Comparison of ENCODE assay signal across 1 cellular context in the genomic region with DNA sequence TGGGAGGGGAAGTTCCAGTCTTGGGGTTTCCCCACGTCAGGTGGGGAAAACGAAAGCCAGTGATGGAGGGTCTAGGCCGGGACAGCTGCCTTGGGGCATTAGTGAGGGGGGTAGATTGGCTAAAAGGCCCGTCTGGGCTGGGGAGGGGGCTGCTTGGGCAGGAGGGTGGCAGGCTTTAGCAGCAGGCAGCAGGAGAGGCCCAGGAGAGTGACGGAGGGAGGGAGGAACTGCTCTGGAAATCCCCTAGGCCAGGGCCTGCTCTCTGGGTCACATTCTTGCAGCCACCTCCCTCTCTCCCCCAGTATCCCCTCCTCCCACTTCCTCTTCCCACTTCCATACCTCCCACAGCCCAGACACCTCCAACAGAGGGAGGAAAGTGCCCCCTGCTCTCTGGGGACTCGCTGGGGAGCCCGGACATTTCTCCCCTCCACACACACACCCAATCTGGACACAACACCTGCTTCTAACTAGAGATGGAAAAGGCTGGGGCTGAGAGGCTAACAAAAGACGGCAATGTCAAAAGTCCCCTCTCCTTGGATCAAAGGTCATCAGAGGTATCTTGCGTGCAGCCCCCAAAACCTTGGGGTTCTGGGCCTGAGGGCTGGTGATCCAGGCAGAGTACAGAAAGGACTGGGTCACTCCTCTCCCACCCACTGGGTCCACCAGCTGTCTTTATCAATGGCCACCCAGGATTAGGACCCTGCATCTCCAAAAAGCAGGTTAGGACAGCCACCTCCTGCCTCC.
TF ChIP-seq lines count a peak whose summit lies in the region.

No MANE protein-coding gene starts in this region.

TF ChIP-seq in GM12878, 131 proteins besides CTCF, POLR2A, EP300 and RAD21 (continues in another document):
- TF ChIP-seq, protein P1, sequence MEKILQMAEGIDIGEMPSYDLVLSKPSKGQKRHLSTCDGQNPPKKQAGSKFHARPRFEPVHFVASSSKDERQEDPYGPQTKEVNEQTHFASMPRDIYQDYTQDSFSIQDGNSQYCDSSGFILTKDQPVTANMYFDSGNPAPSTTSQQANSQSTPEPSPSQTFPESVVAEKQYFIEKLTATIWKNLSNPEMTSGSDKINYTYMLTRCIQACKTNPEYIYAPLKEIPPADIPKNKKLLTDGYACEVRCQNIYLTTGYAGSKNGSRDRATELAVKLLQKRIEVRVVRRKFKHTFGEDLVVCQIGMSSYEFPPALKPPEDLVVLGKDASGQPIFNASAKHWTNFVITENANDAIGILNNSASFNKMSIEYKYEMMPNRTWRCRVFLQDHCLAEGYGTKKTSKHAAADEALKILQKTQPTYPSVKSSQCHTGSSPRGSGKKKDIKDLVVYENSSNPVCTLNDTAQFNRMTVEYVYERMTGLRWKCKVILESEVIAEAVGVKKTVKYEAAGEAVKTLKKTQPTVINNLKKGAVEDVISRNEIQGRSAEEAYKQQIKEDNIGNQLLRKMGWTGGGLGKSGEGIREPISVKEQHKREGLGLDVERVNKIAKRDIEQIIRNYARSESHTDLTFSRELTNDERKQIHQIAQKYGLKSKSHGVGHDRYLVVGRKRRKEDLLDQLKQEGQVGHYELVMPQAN (conservative IDR thresholded peaks at IDR 0.05) = no peak; the same call in 1 of the 2 replicates
- TF ChIP-seq RFX5 (IDR thresholded peaks at IDR 0.05; ENCODE audit: low read depth, low read length) (no peak), BHLHE40 (IDR thresholded peaks at IDR 0.05; ENCODE audit: borderline replicate concordance in 1 of 2, low read depth in 2 of 2, low read length in 1 of 2) (peak; percentile 54; a peak in 2 of 4 replicates), MEF2B (IDR thresholded peaks at IDR 0.05; ENCODE audit: partially characterized antibody, poor library complexity, severe bottlenecking) (peak; percentile 74), ESRRA (IDR thresholded peaks at IDR 0.05; ENCODE audit: low read length) (no peak), POLR2AphosphoS2 (IDR thresholded peaks at IDR 0.05; ENCODE audit: low read depth, low read length) (peak; percentile 23), SRF (IDR thresholded peaks at IDR 0.05; ENCODE audit: low read depth in 2 of 2, low read length in 2 of 2) (0 out of 4 replicates have a peak, but pooled peaks of 1 of the 2 experiments have one; percentile 26), ATF3 (IDR thresholded peaks at IDR 0.05; ENCODE audit: borderline replicate concordance, extremely low read depth, low read depth, low read length) (no peak), KLF5 (IDR thresholded peaks at IDR 0.05; ENCODE audit: partially characterized antibody) (no peak), STAT3 (IDR thresholded peaks at IDR 0.05; ENCODE audit: low read depth, low read length) (no peak), ZNF384 (IDR thresholded peaks at IDR 0.05; ENCODE audit: borderline replicate concordance, low read depth, low read length) (no peak), ZNF622 (IDR thresholded peaks at IDR 0.05) (no peak), TAF1 (IDR thresholded peaks at IDR 0.05; ENCODE audit: borderline replicate concordance, low read depth, low read length) (peak; percentile 67; the same call in 1 of the 2 replicates), TARDBP (IDR thresholded peaks at IDR 0.05; ENCODE audit: borderline replicate concordance) (no peak; the same call in 1 of the 2 replicates), SMARCA5 (IDR thresholded peaks at IDR 0.05) (no peak), NR2C1 (IDR thresholded peaks at IDR 0.05) (no peak; the same call in 1 of the 2 replicates), JUNB (IDR thresholded peaks at IDR 0.05) (no peak), KAT2A (conservative IDR thresholded peaks at IDR 0.05; ENCODE audit: control insufficient read depth, low read depth, low read length) (no peak), CREB1 (IDR thresholded peaks at IDR 0.05; ENCODE audit: low read depth) (no peak), RAD51 (IDR thresholded peaks at IDR 0.05) (peak; percentile 14; the same call in 1 of the 2 replicates), MTA2 (IDR thresholded peaks at IDR 0.05; ENCODE audit: low read depth) (peak; percentile 58; the same call in 1 of the 2 replicates), ZNF217 (IDR thresholded peaks at IDR 0.05) (peak; percentile 56; the same call in 1 of the 2 replicates), CEBPB (IDR thresholded peaks at IDR 0.05; ENCODE audit: borderline replicate concordance in 1 of 2, low read depth in 2 of 2, low read length in 2 of 2) (no peak), RELA (IDR thresholded peaks at IDR 0.05; ENCODE audit: borderline replicate concordance, partially characterized antibody) (peak; percentile 79), PRDM15 (CRISPR knock-in tag; IDR thresholded peaks at IDR 0.05) (no peak), HSF1 (IDR thresholded peaks at IDR 0.05; ENCODE audit: low read depth, low read length) (no peak; the same call in 1 of the 2 replicates), RCOR1 (conservative IDR thresholded peaks at IDR 0.05; ENCODE audit: low read depth, low read length) (0 out of 2 replicates have a peak, but pooled peaks have one; percentile 40), YBX1 (IDR thresholded peaks at IDR 0.05) (no peak), SP1 (IDR thresholded peaks at IDR 0.05; ENCODE audit: low read depth, low read length) (peak; percentile 45), USF2 (IDR thresholded peaks at IDR 0.05; ENCODE audit: borderline replicate concordance, low read depth, low read length) (peak; percentile 11; the same call in 1 of the 2 replicates), RELB (IDR thresholded peaks at IDR 0.05; ENCODE audit: low read depth) (peak; percentile 95), BRCA1 (IDR thresholded peaks at IDR 0.05; ENCODE audit: low read depth, low read length) (no peak), ASH2L (IDR thresholded peaks at IDR 0.05; ENCODE audit: borderline replicate concordance, low read depth) (no peak), HCFC1 (IDR thresholded peaks at IDR 0.05; ENCODE audit: low read length) (no peak), IRF4 (IDR thresholded peaks at IDR 0.05; ENCODE audit: low read depth, low read length) (peak; percentile 73), NR2C2 (IDR thresholded peaks at IDR 0.05; ENCODE audit: borderline replicate concordance, control insufficient read depth, insufficient read length, low read depth) (no peak), ZSCAN29 (IDR thresholded peaks at IDR 0.05) (no peak), BCL11A (IDR thresholded peaks at IDR 0.05; ENCODE audit: low read depth, low read length) (peak; percentile 41; the same call in 1 of the 2 replicates), TCF3 (IDR thresholded peaks at IDR 0.05; ENCODE audit: borderline replicate concordance, insufficient read depth, low read depth, low read length) (0 out of 2 replicates have a peak, but pooled peaks have one; percentile 28), NRF1 (conservative IDR thresholded peaks at IDR 0.05; ENCODE audit: low read depth, low read length) (no peak)
- TF ChIP-seq, protein P2, sequence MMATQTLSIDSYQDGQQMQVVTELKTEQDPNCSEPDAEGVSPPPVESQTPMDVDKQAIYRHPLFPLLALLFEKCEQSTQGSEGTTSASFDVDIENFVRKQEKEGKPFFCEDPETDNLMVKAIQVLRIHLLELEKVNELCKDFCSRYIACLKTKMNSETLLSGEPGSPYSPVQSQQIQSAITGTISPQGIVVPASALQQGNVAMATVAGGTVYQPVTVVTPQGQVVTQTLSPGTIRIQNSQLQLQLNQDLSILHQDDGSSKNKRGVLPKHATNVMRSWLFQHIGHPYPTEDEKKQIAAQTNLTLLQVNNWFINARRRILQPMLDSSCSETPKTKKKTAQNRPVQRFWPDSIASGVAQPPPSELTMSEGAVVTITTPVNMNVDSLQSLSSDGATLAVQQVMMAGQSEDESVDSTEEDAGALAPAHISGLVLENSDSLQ (IDR thresholded peaks at IDR 0.05) = peak; percentile 53; the same call in 1 of the 2 replicates
- TF ChIP-seq, protein P3, sequence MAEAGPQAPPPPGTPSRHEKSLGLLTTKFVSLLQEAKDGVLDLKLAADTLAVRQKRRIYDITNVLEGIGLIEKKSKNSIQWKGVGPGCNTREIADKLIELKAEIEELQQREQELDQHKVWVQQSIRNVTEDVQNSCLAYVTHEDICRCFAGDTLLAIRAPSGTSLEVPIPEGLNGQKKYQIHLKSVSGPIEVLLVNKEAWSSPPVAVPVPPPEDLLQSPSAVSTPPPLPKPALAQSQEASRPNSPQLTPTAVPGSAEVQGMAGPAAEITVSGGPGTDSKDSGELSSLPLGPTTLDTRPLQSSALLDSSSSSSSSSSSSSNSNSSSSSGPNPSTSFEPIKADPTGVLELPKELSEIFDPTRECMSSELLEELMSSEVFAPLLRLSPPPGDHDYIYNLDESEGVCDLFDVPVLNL (IDR thresholded peaks at IDR 0.05; ENCODE audit: low read depth, low read length) = no peak
- TF ChIP-seq, protein P4, sequence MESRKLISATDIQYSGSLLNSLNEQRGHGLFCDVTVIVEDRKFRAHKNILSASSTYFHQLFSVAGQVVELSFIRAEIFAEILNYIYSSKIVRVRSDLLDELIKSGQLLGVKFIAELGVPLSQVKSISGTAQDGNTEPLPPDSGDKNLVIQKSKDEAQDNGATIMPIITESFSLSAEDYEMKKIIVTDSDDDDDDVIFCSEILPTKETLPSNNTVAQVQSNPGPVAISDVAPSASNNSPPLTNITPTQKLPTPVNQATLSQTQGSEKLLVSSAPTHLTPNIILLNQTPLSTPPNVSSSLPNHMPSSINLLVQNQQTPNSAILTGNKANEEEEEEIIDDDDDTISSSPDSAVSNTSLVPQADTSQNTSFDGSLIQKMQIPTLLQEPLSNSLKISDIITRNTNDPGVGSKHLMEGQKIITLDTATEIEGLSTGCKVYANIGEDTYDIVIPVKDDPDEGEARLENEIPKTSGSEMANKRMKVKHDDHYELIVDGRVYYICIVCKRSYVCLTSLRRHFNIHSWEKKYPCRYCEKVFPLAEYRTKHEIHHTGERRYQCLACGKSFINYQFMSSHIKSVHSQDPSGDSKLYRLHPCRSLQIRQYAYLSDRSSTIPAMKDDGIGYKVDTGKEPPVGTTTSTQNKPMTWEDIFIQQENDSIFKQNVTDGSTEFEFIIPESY (IDR thresholded peaks at IDR 0.05) = no peak
- TF ChIP-seq, protein P5, sequence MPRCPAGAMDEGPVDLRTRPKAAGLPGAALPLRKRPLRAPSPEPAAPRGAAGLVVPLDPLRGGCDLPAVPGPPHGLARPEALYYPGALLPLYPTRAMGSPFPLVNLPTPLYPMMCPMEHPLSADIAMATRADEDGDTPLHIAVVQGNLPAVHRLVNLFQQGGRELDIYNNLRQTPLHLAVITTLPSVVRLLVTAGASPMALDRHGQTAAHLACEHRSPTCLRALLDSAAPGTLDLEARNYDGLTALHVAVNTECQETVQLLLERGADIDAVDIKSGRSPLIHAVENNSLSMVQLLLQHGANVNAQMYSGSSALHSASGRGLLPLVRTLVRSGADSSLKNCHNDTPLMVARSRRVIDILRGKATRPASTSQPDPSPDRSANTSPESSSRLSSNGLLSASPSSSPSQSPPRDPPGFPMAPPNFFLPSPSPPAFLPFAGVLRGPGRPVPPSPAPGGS (IDR thresholded peaks at IDR 0.05; ENCODE audit: borderline replicate concordance, insufficient read depth, low read depth, low read length, poor library complexity, severe bottlenecking) = peak; percentile 76
